In genomic region chr2:150020937-150021673, GRCh38 we compare ENCODE assay signal across 18 cellular contexts.
"Had no signal": no experiment of that assay in that cellular context is flagged by ENCODE, and none has a peak within 500 bp of the region (broad histone marks: within the 10 kb centered on the region; RNA-seq: fewer than 3 reads in every experiment).

No MANE protein-coding gene starts in this region.

- H3K9me3 Mint-ChIP-seq: activated naive CD4-positive, alpha-beta T cell treated with anti-CD3 and anti-CD28 coated beads, Interleukin-2, amount 50 U/mL, for 72 hours; memory B cell; stimulated activated naive CD8-positive, alpha-beta T cell treated with anti-CD3 and anti-CD28 coated beads, Interleukin-15, Interleukin-2, amounts not matched to agents 100 ng/mL and 50 ng/mL, for 24 hours had no signal

- H3K27me3 Mint-ChIP-seq: memory B cell; stimulated activated naive CD8-positive, alpha-beta T cell treated with anti-CD3 and anti-CD28 coated beads, Interleukin-15, Interleukin-2, amounts not matched to agents 100 ng/mL and 50 ng/mL, for 24 hours had no signal

- H3K36me3 ChIP-seq: gastrocnemius medialis, heart left ventricle, prostate gland, right atrium auricular region, vagina had no signal

- DNase-seq: activated CD4-positive, alpha-beta T cell treated with anti-CD3 and anti-CD28 coated beads, Interleukin-2, amount 50 U/mL, for 1 hour; activated CD4-positive, CD25-positive, alpha-beta regulatory T cell treated with anti-CD3 and anti-CD28 coated beads, Interleukin-2, amount 50 U/mL, for 72 hours; activated gamma-delta T cell treated with Interleukin-2 at 50 U/mL for 16 hours; amniotic stem cell; effector CD4-positive, alpha-beta T cell; gastrocnemius medialis; heart left ventricle; kidney glomerular epithelial cell; left ventricle myocardium superior; stimulated activated CD4-positive, alpha-beta T cell treated with anti-CD3 and anti-CD28 coated beads, Interleukin-2, amount 100 ng/mL, for 24 hours; trophoblast cell had no signal

- ATAC-seq: activated naive CD4-positive, alpha-beta T cell treated with anti-CD3 and anti-CD28 coated beads, Interleukin-2, amount 50 U/mL, for 72 hours; gastrocnemius medialis; heart left ventricle; left ventricle myocardium superior had no signal

- H3K4me3 ChIP-seq: gastrocnemius medialis, heart left ventricle, prostate gland, right atrium auricular region, vagina had no signal

- H3K36me3 Mint-ChIP-seq: activated naive CD4-positive, alpha-beta T cell treated with anti-CD3 and anti-CD28 coated beads, Interleukin-2, amount 50 U/mL, for 72 hours; memory B cell had no signal

- H3K27me3 ChIP-seq: gastrocnemius medialis, heart left ventricle, right atrium auricular region, vagina had no signal

- H3K4me1 ChIP-seq: gastrocnemius medialis, heart left ventricle, prostate gland, right atrium auricular region, vagina had no signal

- H3K4me3 Mint-ChIP-seq: memory B cell; stimulated activated naive CD8-positive, alpha-beta T cell treated with anti-CD3 and anti-CD28 coated beads, Interleukin-15, Interleukin-2, amounts not matched to agents 100 ng/mL and 50 ng/mL, for 24 hours had no signal

- H3K9me3 ChIP-seq: gastrocnemius medialis, prostate gland, right atrium auricular region, vagina had no signal

- H3K4me1 Mint-ChIP-seq: memory B cell had no signal

- H3K27ac ChIP-seq: gastrocnemius medialis, heart left ventricle, prostate gland, right atrium auricular region, vagina, VCaP had no signal

- H3K27ac Mint-ChIP-seq: activated naive CD4-positive, alpha-beta T cell treated with anti-CD3 and anti-CD28 coated beads, Interleukin-2, amount 50 U/mL, for 72 hours; memory B cell; stimulated activated naive CD8-positive, alpha-beta T cell treated with anti-CD3 and anti-CD28 coated beads, Interleukin-15, Interleukin-2, amounts not matched to agents 100 ng/mL and 50 ng/mL, for 24 hours had no signal
